In the genomic region with DNA sequence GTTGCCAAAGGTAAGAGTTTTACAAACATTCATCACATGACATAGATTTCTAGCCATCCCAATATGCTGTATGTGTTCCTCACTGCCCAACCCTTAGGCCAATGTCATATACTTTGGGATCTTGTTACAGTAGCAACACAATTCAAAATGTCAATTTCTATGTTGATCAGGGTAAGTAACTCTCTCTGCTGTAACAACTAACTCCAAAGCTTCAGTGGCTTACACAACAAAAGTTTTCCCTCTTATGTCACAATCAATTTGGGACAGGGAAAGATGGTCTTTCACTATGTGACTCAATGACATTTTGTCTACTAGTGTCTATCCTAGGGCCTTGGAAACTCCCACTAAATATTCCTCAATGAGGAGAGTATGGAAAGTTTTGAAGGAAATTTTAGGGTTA, we compare ENCODE assay signal across 8 cellular contexts.
"Had no signal": no experiment of that assay in that cellular context is flagged by ENCODE, and none has a peak within 500 bp of the region (broad histone marks: within the 10 kb centered on the region; RNA-seq: fewer than 3 reads in every experiment).

No MANE protein-coding gene starts in this region.

- H3K27ac ChIP-seq: GM23248, HL-60, KMS-11 had no signal

- H3K4me3 ChIP-seq: GM23248 had no signal

- H3K27ac Mint-ChIP-seq: H9 had no signal

- H3K4me3 Mint-ChIP-seq: H9 had no signal

- DNase-seq: GM23248, GOT3, H9, HCEC 1CT, IMR-90, KBM-7 had no signal
